17 cellular contexts compared by ENCODE assay signal in genomic region chr3:49157289-49157688, GRCh38.
"Had no signal": no experiment of that assay in that cellular context is flagged by ENCODE, and none has a peak within 500 bp of the region (broad histone marks: within the 10 kb centered on the region; RNA-seq: fewer than 3 reads in every experiment).

No MANE protein-coding gene starts in this region.

- H3K9me3 ChIP-seq: psoas muscle, spleen, tibial artery, upper lobe of left lung, vagina had no signal

- DNase-seq: effector memory CD4-positive, alpha-beta T cell; foreskin melanocyte; head of caudate nucleus; kidney; naive B cell; nephron progenitor cell; psoas muscle; spleen; stimulated activated CD4-positive, alpha-beta T cell treated with anti-CD3 and anti-CD28 coated beads, Interleukin-15, amount 100 ng/mL, for 24 hours; stimulated activated CD4-positive, alpha-beta T cell treated with anti-CD3 and anti-CD28 coated beads, Interleukin-1b, Interleukin-23, amount 100 ng/mL, for 48 hours; stimulated activated CD4-positive, alpha-beta T cell treated with anti-CD3 and anti-CD28 coated beads, Interleukin-4, amount 100 ng/mL, for 24 hours; tibial artery; upper lobe of left lung had no signal

- H3K36me3 Mint-ChIP-seq: naive B cell; stimulated activated memory B cell treated with anti-CD40 and anti-IgM and Interleukin-4, amounts not matched to agents 10 μg/mL and 1 μg/mL and 100 μg/mL, for 72 hours had no signal

- H3K27me3 ChIP-seq: hepatocyte, spleen, tibial artery, upper lobe of left lung, vagina had no signal

- H3K79me2 ChIP-seq: hepatocyte had no signal

- H3K4me3 ChIP-seq: hepatocyte, psoas muscle, spleen, tibial artery, upper lobe of left lung, vagina had no signal

- H3K4me2 ChIP-seq: hepatocyte had no signal

- H3K9me3 Mint-ChIP-seq: naive B cell; nephron progenitor cell; stimulated activated memory B cell treated with anti-CD40 and anti-IgM and Interleukin-4, amounts not matched to agents 10 μg/mL and 1 μg/mL and 100 μg/mL, for 72 hours; stimulated activated naive CD8-positive, alpha-beta T cell treated with anti-CD3 and anti-CD28 coated beads, Interleukin-15, Interleukin-2, amounts not matched to agents 100 ng/mL and 50 ng/mL, for 24 hours had no signal

- H3K4me3 Mint-ChIP-seq: nephron progenitor cell; stimulated activated memory B cell treated with anti-CD40 and anti-IgM and Interleukin-4, amounts not matched to agents 10 μg/mL and 1 μg/mL and 100 μg/mL, for 72 hours; stimulated activated naive CD8-positive, alpha-beta T cell treated with anti-CD3 and anti-CD28 coated beads, Interleukin-15, Interleukin-2, amounts not matched to agents 100 ng/mL and 50 ng/mL, for 24 hours had no signal

- H3K4me1 ChIP-seq: tibial artery, upper lobe of left lung, vagina had no signal

- H3K27me3 Mint-ChIP-seq: naive B cell; stimulated activated memory B cell treated with anti-CD40 and anti-IgM and Interleukin-4, amounts not matched to agents 10 μg/mL and 1 μg/mL and 100 μg/mL, for 72 hours; stimulated activated naive CD8-positive, alpha-beta T cell treated with anti-CD3 and anti-CD28 coated beads, Interleukin-15, Interleukin-2, amounts not matched to agents 100 ng/mL and 50 ng/mL, for 24 hours had no signal

- H3K27ac Mint-ChIP-seq: nephron progenitor cell; stimulated activated memory B cell treated with anti-CD40 and anti-IgM and Interleukin-4, amounts not matched to agents 10 μg/mL and 1 μg/mL and 100 μg/mL, for 72 hours; stimulated activated naive CD8-positive, alpha-beta T cell treated with anti-CD3 and anti-CD28 coated beads, Interleukin-15, Interleukin-2, amounts not matched to agents 100 ng/mL and 50 ng/mL, for 24 hours had no signal

- H3K27ac ChIP-seq: hepatocyte, psoas muscle, tibial artery, upper lobe of left lung, vagina had no signal

- H3K36me3 ChIP-seq: vagina had no signal
